In genomic region chr15:38535451-38536200, GRCh38 we compare ENCODE assay signal across 1 cellular context.
TF ChIP-seq lines count a peak whose summit lies in the region.

No MANE protein-coding gene starts in this region.

TF ChIP-seq in SK-N-SH, 30 proteins besides CTCF, POLR2A, EP300 and RAD21 (continued from another document):
- TF ChIP-seq RXRA (IDR thresholded peaks at IDR 0.05; ENCODE audit: borderline replicate concordance, low read depth) = no peak
- no peak for TF ChIP-seq IRF3 (IDR thresholded peaks at IDR 0.05; ENCODE audit: low read depth, low read length)
- TF ChIP-seq RFX5 (IDR thresholded peaks at IDR 0.05; ENCODE audit: low read length) = no peak
